Comparison of ENCODE assay signal across 19 cellular contexts in the genomic region with DNA sequence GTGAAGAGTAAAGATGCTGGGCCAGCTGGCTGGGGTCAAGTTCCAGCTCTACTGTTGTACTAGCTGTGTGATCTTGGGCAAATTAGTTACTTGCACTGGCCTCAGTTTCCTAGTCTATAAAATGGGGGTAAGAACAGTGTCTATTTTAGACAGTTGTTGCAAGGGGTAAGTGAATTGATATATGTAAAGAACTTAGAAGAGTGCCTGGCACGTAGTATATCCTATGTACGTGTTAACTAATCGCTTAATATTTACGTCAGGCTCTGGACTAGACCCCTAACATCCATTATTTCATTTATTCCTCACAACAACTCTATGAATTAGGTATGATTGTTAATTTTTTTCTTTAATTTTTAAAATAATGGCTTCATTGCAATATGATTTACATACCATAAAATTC. TPM values are rescaled to one million over a fixed set of nuclear protein-coding genes. Genes with fewer than 3 reads are reported as not detected.
A peak's percentile ranks its signal among the peaks of the same experiment; 100 is the strongest.
DNase-seq lines count a peak whose midpoint lies in the region; ATAC-seq and TF ChIP-seq lines count a peak whose summit lies in the region.
"Had no signal": no experiment of that assay in that cellular context is flagged by ENCODE, and none has a peak within 500 bp of the region (broad histone marks: within the 10 kb centered on the region; RNA-seq: fewer than 3 reads in every experiment).

No MANE protein-coding gene starts in this region.

- peak overlapping the region; percentile 84 for H3K27ac ChIP-seq in effector memory CD4-positive, alpha-beta T cell (ENCODE audit: insufficient read depth, low read length, poor library complexity, severe bottlenecking)
- peak overlapping the region in 2 of 8 donors; percentile 92 to 94 for H3K27ac ChIP-seq in spleen
- H3K27ac ChIP-seq: KMS-11 had no signal

- TF ChIP-seq CTCF in spleen (IDR thresholded peaks at IDR 0.05 in 8 of 11, conservative IDR thresholded peaks at IDR 0.05 in 3 of 11), result no peak

- no peaks in the 10 kb centered on the region for H3K27me3 Mint-ChIP-seq in activated T-cell treated with anti-CD3 and anti-CD28 coated beads, Interleukin-2, amount 50 U/mL, for 24 hours
- no peaks in the 10 kb centered on the region for H3K27me3 Mint-ChIP-seq in activated T-cell treated with anti-CD3 and anti-CD28 coated beads, Interleukin-2, amount 50 U/mL, for 4 hours (ENCODE audit: low read depth)
- H3K27me3 Mint-ChIP-seq in T-helper 17 cell, result no peaks in the 10 kb centered on the region
- H3K27me3 Mint-ChIP-seq in stimulated activated memory B cell treated with anti-CD40 and anti-IgM and Interleukin-4, amounts not matched to agents 10 μg/mL and 1 μg/mL and 100 μg/mL, for 72 hours, result no peaks in the 10 kb centered on the region

- H3K36me3 ChIP-seq in effector memory CD4-positive, alpha-beta T cell (ENCODE audit: control insufficient read depth, insufficient read depth, low read length), result no peaks in the 10 kb centered on the region
- no peaks in the 10 kb centered on the region for H3K36me3 ChIP-seq in spleen
- H3K36me3 ChIP-seq: BE2C had no signal

- peaks cover 32% of the 10 kb centered on the region for H3K4me1 Mint-ChIP-seq in activated T-cell treated with anti-CD3 and anti-CD28 coated beads, Interleukin-2, amount 50 U/mL, for 24 hours (ENCODE audit: low read depth)
- H3K4me1 Mint-ChIP-seq in activated T-cell treated with anti-CD3 and anti-CD28 coated beads, Interleukin-2, amount 50 U/mL, for 4 hours (ENCODE audit: low read depth), result peaks cover 35% of the 10 kb centered on the region
- H3K4me1 Mint-ChIP-seq in T-helper 17 cell, result peaks cover 35% of the 10 kb centered on the region
- peaks cover 50% of the 10 kb centered on the region for H3K4me1 Mint-ChIP-seq in stimulated activated memory B cell treated with anti-CD40 and anti-IgM and Interleukin-4, amounts not matched to agents 10 μg/mL and 1 μg/mL and 100 μg/mL, for 72 hours

- peaks cover 12% of the 10 kb centered on the region for H3K36me3 Mint-ChIP-seq in activated T-cell treated with anti-CD3 and anti-CD28 coated beads, Interleukin-2, amount 50 U/mL, for 24 hours (ENCODE audit: low read depth)
- H3K36me3 Mint-ChIP-seq in activated T-cell treated with anti-CD3 and anti-CD28 coated beads, Interleukin-2, amount 50 U/mL, for 4 hours (ENCODE audit: insufficient read depth), result no peaks in the 10 kb centered on the region
- peaks cover 3% of the 10 kb centered on the region for H3K36me3 Mint-ChIP-seq in T-helper 17 cell (ENCODE audit: low read depth)
- H3K36me3 Mint-ChIP-seq in stimulated activated memory B cell treated with anti-CD40 and anti-IgM and Interleukin-4, amounts not matched to agents 10 μg/mL and 1 μg/mL and 100 μg/mL, for 72 hours, result no peaks in the 10 kb centered on the region

- TF ChIP-seq POLR2A in spleen (IDR thresholded peaks at IDR 0.05), result no peak

- H3K4me1 ChIP-seq in effector memory CD4-positive, alpha-beta T cell (ENCODE audit: control insufficient read depth, insufficient read depth, low read length, poor library complexity, severe bottlenecking), result peaks cover 29% of the 10 kb centered on the region
- H3K4me1 ChIP-seq in spleen, result peaks cover 7 to 33% (median 29%) of the 10 kb centered on the region in 6 donors
- H3K4me1 ChIP-seq: BE2C had no signal

- H3K9me3 ChIP-seq in T-helper 17 cell (ENCODE audit: control insufficient read depth, low read length, poor library complexity, severe bottlenecking) (no peaks in the 10 kb centered on the region), spleen (no peaks in the 10 kb centered on the region)
- H3K9me3 ChIP-seq in effector memory CD4-positive, alpha-beta T cell (ENCODE audit: control insufficient read depth, low read length), result no peaks in the 10 kb centered on the region
- H3K9me3 ChIP-seq: BE2C had no signal

- H3K4me3 Mint-ChIP-seq in activated T-cell treated with anti-CD3 and anti-CD28 coated beads, Interleukin-2, amount 50 U/mL, for 24 hours, result no peak overlapping the region
- H3K4me3 Mint-ChIP-seq in activated T-cell treated with anti-CD3 and anti-CD28 coated beads, Interleukin-2, amount 50 U/mL, for 4 hours, result no peak overlapping the region
- H3K4me3 Mint-ChIP-seq in T-helper 17 cell, result peak overlapping the region; percentile 80
- no peak overlapping the region for H3K4me3 Mint-ChIP-seq in stimulated activated memory B cell treated with anti-CD40 and anti-IgM and Interleukin-4, amounts not matched to agents 10 μg/mL and 1 μg/mL and 100 μg/mL, for 72 hours

- no peaks in the 10 kb centered on the region for H3K27me3 ChIP-seq in effector memory CD4-positive, alpha-beta T cell (replicated peaks; ENCODE audit: control insufficient read depth, insufficient read depth, low read length, poor library complexity, severe bottlenecking)
- H3K27me3 ChIP-seq in spleen (replicated peaks in 1 of 7), result no peaks in the 10 kb centered on the region
- H3K27me3 ChIP-seq: BE2C had no signal

- intact Hi-C loops in left colon (cut with DNase I, micrococcal nuclease), result no loop called here
- intact Hi-C loops in spleen (cut with DNase I; ENCODE audit: low total_unique reads), result no loop called here

- ATAC-seq in activated T-cell treated with anti-CD3 and anti-CD28 coated beads, Interleukin-2, amount 50 U/mL, for 4 hours, result no peak
- ATAC-seq in T-helper 17 cell, result no peak
- no peak for ATAC-seq in stimulated activated memory B cell treated with anti-CD40 and anti-IgM and Interleukin-4, amounts not matched to agents 10 μg/mL and 1 μg/mL and 100 μg/mL, for 72 hours
- ATAC-seq in left colon, result no peak
- no peak for ATAC-seq in HG02763 (IDR thresholded peaks at IDR 0.05; ENCODE audit: unreplicated experiment)

- 88 to 97% (median 89%) methylated on average over 4 of the region's 4 CpGs for WGBS in spleen, 5 donors

- no peak for DNase-seq in activated T-cell treated with anti-CD3 and anti-CD28 coated beads, Interleukin-2, amount 50 U/mL, for 24 hours
- no peak for DNase-seq in activated T-cell treated with anti-CD3 and anti-CD28 coated beads, Interleukin-2, amount 50 U/mL, for 4 hours
- DNase-seq in T-helper 17 cell (no peak), left colon (no peak), spleen (no peak)
- no peak for DNase-seq in effector memory CD4-positive, alpha-beta T cell
- DNase-seq: BE2C, MV-4-11, NCI-H1417, NCI-H187, NCI-H2107, NCI-H226, NCI-H524, NCI-H82, SHP77 had no signal

- peak overlapping the region; percentile 98 for H3K27ac Mint-ChIP-seq in activated T-cell treated with anti-CD3 and anti-CD28 coated beads, Interleukin-2, amount 50 U/mL, for 24 hours
- H3K27ac Mint-ChIP-seq in T-helper 17 cell, result peak overlapping the region; percentile 99
- H3K27ac Mint-ChIP-seq in stimulated activated memory B cell treated with anti-CD40 and anti-IgM and Interleukin-4, amounts not matched to agents 10 μg/mL and 1 μg/mL and 100 μg/mL, for 72 hours, result peak overlapping the region; percentile 94

- H3K4me3 ChIP-seq in effector memory CD4-positive, alpha-beta T cell (ENCODE audit: insufficient read depth, low read depth, low read length, poor library complexity, severe bottlenecking), result no peak overlapping the region
- no peak overlapping the region for H3K4me3 ChIP-seq in spleen

- no peaks in the 10 kb centered on the region for H3K9me3 Mint-ChIP-seq in activated T-cell treated with anti-CD3 and anti-CD28 coated beads, Interleukin-2, amount 50 U/mL, for 24 hours
- H3K9me3 Mint-ChIP-seq in activated T-cell treated with anti-CD3 and anti-CD28 coated beads, Interleukin-2, amount 50 U/mL, for 4 hours, result no peaks in the 10 kb centered on the region
- no peaks in the 10 kb centered on the region for H3K9me3 Mint-ChIP-seq in stimulated activated memory B cell treated with anti-CD40 and anti-IgM and Interleukin-4, amounts not matched to agents 10 μg/mL and 1 μg/mL and 100 μg/mL, for 72 hours

RNA-seq across cellular contexts. Expression of a gene that starts 3.7 kb away (rescaled TPM):
- total RNA-seq in activated T-cell treated with anti-CD3 and anti-CD28 coated beads, Interleukin-2, amount 50 U/mL, for 4 hours, result 100 to 1,000 TPM; 617 to 663 (median 631) TPM
- total RNA-seq in T-helper 17 cell (100 to 1,000 TPM; 485 to 528 TPM), left colon (10 to 100 TPM in 1 of 2 donors, 1 to 10 TPM in 1; 9.4 to 33.4 TPM), spleen (100 to 1,000 TPM; 488 to 968 (median 620) TPM)
- 100 to 1,000 TPM; 155 to 226 (median 206) TPM for polyA plus RNA-seq in spleen

RNA-seq across cellular contexts. Expression of a gene that starts 26.1 kb away (rescaled TPM):
- under 1 TPM in 1 of 3 donors, not detected in 2; 0.16 TPM for total RNA-seq in activated T-cell treated with anti-CD3 and anti-CD28 coated beads, Interleukin-2, amount 50 U/mL, for 4 hours
- total RNA-seq in T-helper 17 cell (under 1 TPM; 0.39 to 0.60 TPM), left colon (not detected), spleen (1 to 10 TPM in 1 of 7 donors, under 1 TPM in 6; 0.32 to 1.3 (median 0.69) TPM)
- under 1 TPM; 0.04 to 0.11 (median 0.10) TPM for polyA plus RNA-seq in spleen
- total RNA-seq: H4 had no signal

Comparison
In these comparisons a context has a peak if more than half of its experiments do, and no peak if none do; other contexts are left out.
1. RNA of a gene that starts 3.7 kb away (total RNA-seq): 617 to 663 TPM in activated T-cell treated with anti-CD3 and anti-CD28 coated beads, Interleukin-2, amount 50 U/mL, for 4 hours, 488 to 968 TPM in spleen and 485 to 528 TPM in T-helper 17 cell; 9.4 to 33.4 TPM in left colon; every median in the first group is over 10 times any median in the second.
2. Peak in every context shown above with its lines, with median percentiles within 50 percentile points of each other: H3K27ac Mint-ChIP-seq.